ENCODE assay signal across 24 cellular contexts in genomic region chr20:3828798-3829197, GRCh38. TPM values are rescaled to one million over a fixed set of nuclear protein-coding genes. Genes with fewer than 3 reads are reported as not detected.
"Had no signal": no experiment of that assay in that cellular context is flagged by ENCODE, and none has a peak within 500 bp of the region (broad histone marks: within the 10 kb centered on the region; RNA-seq: fewer than 3 reads in every experiment).

No MANE protein-coding gene starts in this region.

- H2AFZ ChIP-seq: hepatocyte, parathyroid adenoma had no signal

- H3K9me3 ChIP-seq: gastroesophageal sphincter, heart left ventricle, right lobe of liver, stomach, testis, tibial artery had no signal

- H3K27ac ChIP-seq: dorsolateral prefrontal cortex, foreskin keratinocyte, gastroesophageal sphincter, heart left ventricle, hepatocyte, parathyroid adenoma, right lobe of liver, stomach, testis, tibial artery had no signal

- DNase-seq: dorsolateral prefrontal cortex; effector CD4-positive, alpha-beta T cell; foreskin keratinocyte; kidney; natural killer cell; right lobe of liver; stimulated activated CD4-positive, alpha-beta T cell treated with anti-CD3 and anti-CD28 coated beads, Interleukin-12 subunit alpha, Interleukin-12 subunit beta, amount 100 ng/mL, for 4 hours; stimulated activated CD4-positive, alpha-beta T cell treated with anti-CD3 and anti-CD28 coated beads, Interleukin-1b, Interleukin-23, amount 100 ng/mL, for 48 hours; stimulated activated CD4-positive, alpha-beta T cell treated with anti-CD3 and anti-CD28 coated beads, Interleukin-4, amount 100 ng/mL, for 1 hour; stimulated activated CD8-positive, alpha-beta memory T cell treated with anti-CD3 and anti-CD28 coated beads, Interleukin-4, amount 100 ng/mL, for 48 hours; stimulated activated naive CD4-positive, alpha-beta T cell treated with Interleukin-2 at 50 U/mL for 16 hours; stomach; substantia nigra; testis; tibial artery had no signal

- ATAC-seq: foreskin keratinocyte, gastroesophageal sphincter, heart left ventricle, left lobe of liver, natural killer cell, right lobe of liver had no signal

- H3K4me1 ChIP-seq: foreskin keratinocyte, gastroesophageal sphincter, parathyroid adenoma, right lobe of liver, stomach, testis, tibial artery had no signal

- H3K9ac ChIP-seq: parathyroid adenoma had no signal

- H3K4me3 ChIP-seq: dorsolateral prefrontal cortex, gastroesophageal sphincter, heart left ventricle, hepatocyte, lung, right lobe of liver, smooth muscle cell, stomach, testis, tibial artery had no signal

- H3K79me2 ChIP-seq: hepatocyte, parathyroid adenoma had no signal

- H3K4me2 ChIP-seq: hepatocyte, smooth muscle cell had no signal

- H3K27me3 ChIP-seq: dorsolateral prefrontal cortex, foreskin keratinocyte, gastroesophageal sphincter, heart left ventricle, hepatocyte, right lobe of liver, stomach, testis, tibial artery had no signal

RNA-seq across cellular contexts. Expression of gene SPEF1, which starts 47.5 kb away (rescaled TPM):
- total RNA-seq: gastroesophageal sphincter, liver, mononuclear cell, right lobe of liver, stomach had no signal
- polyA plus RNA-seq: hepatocyte, liver had no signal
